22 cellular contexts compared by ENCODE assay signal in the genomic region with DNA sequence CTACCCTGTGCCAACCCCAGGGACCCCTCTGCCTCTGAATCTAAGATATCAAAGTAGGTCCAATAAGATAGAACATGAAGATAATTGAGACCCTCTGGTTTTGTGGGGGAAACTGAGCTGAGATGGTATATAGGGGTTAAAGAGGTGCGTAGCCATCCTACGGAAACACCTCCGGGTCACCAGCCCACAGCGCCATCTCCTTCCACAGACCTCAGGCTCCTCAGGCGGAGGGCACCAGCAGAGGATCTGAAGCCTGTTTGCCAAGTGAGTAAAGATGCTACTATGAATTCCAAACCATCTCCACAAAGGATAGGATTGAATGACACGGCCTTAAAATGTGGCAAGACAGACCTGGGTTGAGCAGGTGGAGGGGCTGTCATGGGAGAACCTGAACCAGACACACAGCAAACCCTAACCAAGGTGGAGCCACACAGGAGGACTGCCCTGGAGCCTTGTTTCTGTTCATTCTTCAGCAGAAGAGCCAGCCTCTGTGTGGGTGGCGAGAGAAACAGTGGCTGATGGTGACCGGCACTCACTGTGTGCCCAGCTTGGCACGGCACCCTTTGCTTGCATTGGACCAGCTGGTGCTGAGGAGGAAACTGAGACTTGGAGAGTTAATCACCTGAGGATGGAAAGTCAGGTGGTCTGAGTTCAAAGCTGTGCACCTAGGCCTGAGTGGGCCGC. TPM values are rescaled to one million over a fixed set of nuclear protein-coding genes. Genes with fewer than 3 reads are reported as not detected.
DNase-seq lines count a peak whose midpoint lies in the region; ATAC-seq, FAIRE-seq and TF ChIP-seq lines count a peak whose summit lies in the region.
"Had no signal": no experiment of that assay in that cellular context is flagged by ENCODE, and none has a peak within 500 bp of the region (broad histone marks: within the 10 kb centered on the region; RNA-seq: fewer than 3 reads in every experiment).

No MANE protein-coding gene starts in this region.

- no peak overlapping the region for H3K27ac ChIP-seq in upper lobe of right lung
- H3K27ac ChIP-seq: C4-2B, KMS-11 had no signal

- H3K36me3 ChIP-seq in bronchial epithelial cell (ENCODE audit: control insufficient read depth, insufficient read depth, low read length) (no peaks in the 10 kb centered on the region), upper lobe of right lung (no peaks in the 10 kb centered on the region)

- H3K9me3 ChIP-seq in upper lobe of right lung = peaks cover 6% of the 10 kb centered on the region
- H3K9me3 ChIP-seq: Caco-2 had no signal

- in situ Hi-C loops in GM13976 (cut with MboI; ENCODE audit: low sequenced_read_pairs, unreplicated experiment) = no loop called here

- intact Hi-C loops in upper lobe of right lung (cut with DNase I) = no loop called here

- no peak for ATAC-seq in upper lobe of right lung
- no peak for ATAC-seq in GM19467 (IDR thresholded peaks at IDR 0.05; ENCODE audit: unreplicated experiment)
- ATAC-seq: HCT116 had no signal

- TF ChIP-seq CTCF in GM13976 (IDR thresholded peaks at IDR 0.05; ENCODE audit: borderline replicate concordance, control extremely low read depth, extremely low read depth, insufficient read depth, missing control alignments) = no peak
- TF ChIP-seq CTCF in bronchial epithelial cell (IDR thresholded peaks at IDR 0.05; ENCODE audit: insufficient read depth, low read length, severe bottlenecking) = no peak
- no peak for TF ChIP-seq CTCF in upper lobe of right lung (IDR thresholded peaks at IDR 0.05)

- no peaks in the 10 kb centered on the region for H3K4me1 ChIP-seq in upper lobe of right lung
- H3K4me1 ChIP-seq: Caco-2 had no signal

- DNase-seq in GM13976 (ENCODE audit: low spot score) = peak; percentile 12
- DNase-seq in bronchial epithelial cell (ENCODE audit: low read depth) = no peak
- peak; percentile 30 for DNase-seq in mesenteric fat pad (ENCODE audit: low spot score)
- peak; percentile 26 for DNase-seq in upper lobe of right lung
- no peak for DNase-seq in HuH-7.5 (ENCODE audit: low spot score)
- no peak for DNase-seq in DMS 273 (lab: John Stamatoyannopoulos, UW; ENCODE audit: unreplicated experiment)
- DNase-seq: ACHN; AML-193; Caco-2; CD4-positive, alpha-beta T cell; DMS153; DMS79; GDM1; HFFc6 had no signal

- FAIRE-seq in bronchial epithelial cell (lab: Jason Lieb, UNC) = peak; percentile 43
- FAIRE-seq: A204.1, D721Med, GM12892, H54 had no signal

- H3K27me3 ChIP-seq in bronchial epithelial cell (ENCODE audit: control insufficient read depth, insufficient read depth, low read length) (peaks cover 16% of the 10 kb centered on the region), upper lobe of right lung (peaks cover 45% of the 10 kb centered on the region)

- no peak overlapping the region for H3K4me3 ChIP-seq in bronchial epithelial cell (ENCODE audit: low read depth, low read length)
- H3K4me3 ChIP-seq in upper lobe of right lung = no peak overlapping the region

RNA-seq across cellular contexts. Expression of gene GBX2, which starts 10.2 kb away (rescaled TPM):
- total RNA-seq in bronchial epithelial cell = not detected in 2 replicates
- not detected for total RNA-seq in mesenteric fat pad
- not detected for total RNA-seq in upper lobe of right lung
- total RNA-seq: CD4-positive, alpha-beta T cell; HFFc6 had no signal

Comparison
In these comparisons a context has a peak if more than half of its experiments do, and no peak if none do; other contexts are left out.
1. DNase-seq: peak in GM13976 (single experiment), mesenteric fat pad (single experiment) and upper lobe of right lung (single experiment); none in bronchial epithelial cell (single experiment), HuH-7.5 (single experiment) and DMS 273 (single experiment).